ENCODE assay signal across 12 cellular contexts in the genomic region with DNA sequence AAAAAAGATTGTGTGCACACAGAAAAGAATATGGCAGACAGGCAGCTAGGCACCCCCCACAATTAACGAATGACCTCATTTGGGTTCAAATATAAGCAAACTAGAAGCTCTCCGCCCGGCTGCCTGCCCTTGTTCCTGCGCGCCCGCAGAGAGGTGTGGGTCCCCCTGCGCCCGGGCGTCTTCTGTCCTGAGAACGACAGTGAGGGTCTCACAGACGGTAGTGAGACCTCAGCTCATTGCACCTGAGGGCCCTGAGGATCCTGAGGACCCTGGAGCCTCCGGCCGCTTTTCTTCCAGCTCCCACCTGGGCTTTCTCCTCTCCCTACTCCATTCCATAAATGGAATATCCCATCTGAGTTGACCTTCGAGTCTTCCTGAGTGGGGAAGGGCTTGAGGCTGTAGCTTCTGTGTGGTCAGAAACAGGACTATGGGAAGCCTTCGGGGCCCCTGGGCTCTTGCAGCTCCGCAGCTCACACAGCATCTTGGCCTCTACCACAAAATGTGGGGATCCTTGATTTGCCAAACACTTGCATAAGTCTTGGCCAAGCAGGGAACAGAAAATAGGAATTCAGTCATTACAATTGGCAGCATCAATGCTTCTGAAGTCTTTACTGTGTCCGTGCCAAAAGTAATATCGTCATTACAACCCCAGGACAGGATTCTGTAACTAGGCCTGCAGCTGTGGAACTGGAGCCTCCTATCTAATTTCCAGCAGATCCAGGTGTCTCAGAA. TPM values are rescaled to one million over a fixed set of nuclear protein-coding genes. Genes with fewer than 3 reads are reported as not detected.
A peak's percentile ranks its signal among the peaks of the same experiment; 100 is the strongest.
DNase-seq lines count a peak whose midpoint lies in the region; ATAC-seq and TF ChIP-seq lines count a peak whose summit lies in the region.
"Had no signal": no experiment of that assay in that cellular context is flagged by ENCODE, and none has a peak within 500 bp of the region (broad histone marks: within the 10 kb centered on the region; RNA-seq: fewer than 3 reads in every experiment).

No MANE protein-coding gene starts in this region.

- no peak overlapping the region for H3T11ph ChIP-seq in H9 (ENCODE audit: low read length)

- H3K27me3 ChIP-seq in H9 (ENCODE audit: insufficient read depth, low read length) (no peaks in the 10 kb centered on the region), psoas muscle (ENCODE audit: insufficient read depth in 3 of 3, low read length in 2 of 3) (no peaks in the 10 kb centered on the region)
- H3K27me3 ChIP-seq: colonic mucosa, esophagus muscularis mucosa had no signal

- no peak overlapping the region for H2BK120ac ChIP-seq in H9 (ENCODE audit: low read depth, low read length, poor library complexity, severe bottlenecking)

- H3K4me3 ChIP-seq in psoas muscle (no peak overlapping the region), lower leg skin (ENCODE audit: low read depth, poor library complexity, severe bottlenecking) (no peak overlapping the region)
- H3K4me3 ChIP-seq: colonic mucosa, esophagus muscularis mucosa, HAP-1 had no signal

- H3K9ac ChIP-seq in H9 (ENCODE audit: extremely low read depth, insufficient read length, low read length) = no peak overlapping the region

- no peak overlapping the region for H2BK20ac ChIP-seq in H9 (ENCODE audit: low read depth, low read length, poor library complexity, severe bottlenecking)

- H2AFZ ChIP-seq in H9 (ENCODE audit: low read length) = no peak overlapping the region

- no peak overlapping the region for H3K23ac ChIP-seq in H9 (ENCODE audit: insufficient read length, low read depth, low read length)

- no peak overlapping the region for H4K91ac ChIP-seq in H9 (ENCODE audit: insufficient read length, low read depth, low read length)

- H3K4ac ChIP-seq in H9 (ENCODE audit: low read depth, low read length) = no peak overlapping the region

- H2BK12ac ChIP-seq in H9 (ENCODE audit: insufficient read length, low read depth, low read length) = no peak overlapping the region

- no peaks in the 10 kb centered on the region for H4K20me1 ChIP-seq in H9 (ENCODE audit: control insufficient read depth, insufficient read depth, insufficient read length)

- no peaks in the 10 kb centered on the region for H3K23me2 ChIP-seq in H9 (ENCODE audit: insufficient read length, low read depth, low read length, poor library complexity, severe bottlenecking)

- H3K36me3 ChIP-seq in psoas muscle (ENCODE audit: insufficient read depth in 1 of 2, low read depth in 1 of 2) = no peaks in the 10 kb centered on the region
- H3K36me3 ChIP-seq: colonic mucosa, HAP-1 had no signal

- H4K5ac ChIP-seq in H9 (ENCODE audit: insufficient read length, low read depth, low read length) = no peak overlapping the region

- no peak overlapping the region for H3K56ac ChIP-seq in H9 (ENCODE audit: insufficient read length, low read depth, low read length)

- peak; percentile 18 for DNase-seq in H9
- DNase-seq in chondrocyte (ENCODE audit: low spot score) = peak; percentile 75
- no peak for DNase-seq in left ventricle myocardium superior
- DNase-seq in psoas muscle = peak in 1 of 2 donors; percentile 59
- no peak for DNase-seq in RPMI8226
- DNase-seq in lower leg skin (ENCODE audit: low spot score in 2 of 2) = no peak
- DNase-seq: CD4-positive, alpha-beta memory T cell had no signal

- no peak overlapping the region for H4K8ac ChIP-seq in H9 (replicated peaks; ENCODE audit: insufficient read length, low read depth, low read length)

- H3K18ac ChIP-seq in H9 (ENCODE audit: insufficient read length, low read depth, low read length) = no peak overlapping the region

- no peak overlapping the region for H2AK5ac ChIP-seq in H9 (ENCODE audit: insufficient read length, low read length)

- TF ChIP-seq CTCF in H9 (conservative IDR thresholded peaks at IDR 0.05) (no peak), chondrocyte (IDR thresholded peaks at IDR 0.05) (no peak), psoas muscle (IDR thresholded peaks at IDR 0.05) (no peak), lower leg skin (IDR thresholded peaks at IDR 0.05) (no peak)

- no peaks in the 10 kb centered on the region for H3K79me1 ChIP-seq in H9 (ENCODE audit: insufficient read depth, low read depth, low read length, poor library complexity, severe bottlenecking)

- no peak overlapping the region for H3K14ac ChIP-seq in H9 (ENCODE audit: insufficient read depth, low read length)

- ATAC-seq in left ventricle myocardium superior (peak; percentile 80), psoas muscle (peak; percentile 32 to 76 (median 64)), HG03342 (IDR thresholded peaks at IDR 0.05; ENCODE audit: unreplicated experiment) (no peak), GM21367 (IDR thresholded peaks at IDR 0.05; ENCODE audit: unreplicated experiment) (no peak)

- no CpG with 5 or more reads among the region's 18 CpGs for WGBS in H9 (ENCODE audit: extremely low coverage, insufficient read length, low lambda C conversion rate)
- WGBS in psoas muscle, 3 donors = 68 to 77% (median 74%) methylated on average over 18 of the region's 18 CpGs
- 67 to 72% methylated on average over 18 of the region's 18 CpGs for WGBS in lower leg skin, 2 donors

- H3K4me1 ChIP-seq in H9 (ENCODE audit: insufficient read depth, low read length) (no peaks in the 10 kb centered on the region), psoas muscle (no peaks in the 10 kb centered on the region)
- H3K4me1 ChIP-seq: colonic mucosa, HAP-1 had no signal

- intact Hi-C loops in left ventricle myocardium superior (cut with micrococcal nuclease) (no loop called here), psoas muscle (cut with DNase I) (no loop called here), lower leg skin (cut with DNase I; ENCODE audit: low total_unique reads) (no loop called here)

- H3K27me3 Mint-ChIP-seq in H9 (ENCODE audit: low read depth) (no peaks in the 10 kb centered on the region), chondrocyte (ENCODE audit: low read depth) (peaks cover 19% of the 10 kb centered on the region)

- H3K4me3 Mint-ChIP-seq in H9 (no peak overlapping the region), chondrocyte (ENCODE audit: unreplicated experiment) (no peak overlapping the region)
- H3K4me3 Mint-ChIP-seq: CD4-positive, alpha-beta memory T cell had no signal

- H3K36me3 Mint-ChIP-seq in H9 (ENCODE audit: insufficient read depth in 1 of 3, low read depth in 3 of 3) = peaks cover 0 to 2% (median 0%) of the 10 kb centered on the region in 3 experiments; a peak in 1 of 7 replicates
- H3K36me3 Mint-ChIP-seq in chondrocyte (ENCODE audit: low read depth) = no peaks in the 10 kb centered on the region
- H3K36me3 Mint-ChIP-seq: CD4-positive, alpha-beta memory T cell had no signal

- H2BK15ac ChIP-seq in H9 (ENCODE audit: low read depth, low read length) = no peak overlapping the region

- H2BK5ac ChIP-seq in H9 (ENCODE audit: insufficient read length, low read length) = no peak overlapping the region

- H3K79me2 ChIP-seq in H9 (ENCODE audit: insufficient read depth, low read length) = no peaks in the 10 kb centered on the region

- no peak overlapping the region for H3K4me2 ChIP-seq in H9 (ENCODE audit: insufficient read depth, insufficient read length, low read length)

- H3K4me1 Mint-ChIP-seq in H9 (no peaks in the 10 kb centered on the region; a peak in 1 of 4 replicates), chondrocyte (ENCODE audit: low read depth) (no peaks in the 10 kb centered on the region)
- H3K4me1 Mint-ChIP-seq: CD4-positive, alpha-beta memory T cell had no signal

- H3K27ac ChIP-seq in H9 (ENCODE audit: insufficient read length, low read depth, low read length) (no peak overlapping the region), psoas muscle (no peak overlapping the region)
- H3K27ac ChIP-seq: colonic mucosa, esophagus muscularis mucosa had no signal

- H3K9me3 Mint-ChIP-seq in H9 = no peaks in the 10 kb centered on the region
- no peaks in the 10 kb centered on the region for H3K9me3 Mint-ChIP-seq in chondrocyte (ENCODE audit: low read depth)
- H3K9me3 Mint-ChIP-seq: CD4-positive, alpha-beta memory T cell had no signal

- no peak overlapping the region for H3K27ac Mint-ChIP-seq in H9
- H3K27ac Mint-ChIP-seq in chondrocyte (ENCODE audit: unreplicated experiment) = no peak overlapping the region
- H3K27ac Mint-ChIP-seq: CD4-positive, alpha-beta memory T cell had no signal

- TF ChIP-seq POLR2A in lower leg skin (IDR thresholded peaks at IDR 0.05) = no peak

- H3K9me3 ChIP-seq in H9 (ENCODE audit: control insufficient read depth, low read depth, low read length) (no peaks in the 10 kb centered on the region), psoas muscle (no peaks in the 10 kb centered on the region)
- H3K9me3 ChIP-seq: colonic mucosa, esophagus muscularis mucosa, HAP-1 had no signal

RNA-seq across cellular contexts. Expression of a gene that starts 43.8 kb away (rescaled TPM):
- 0.50 and 0.55 TPM in 2 replicates for total RNA-seq in H9 (2021)
- 0.67 to 1.6 TPM (median 0.69 TPM) in 3 replicates for total RNA-seq in chondrocyte
- 2.0 TPM for total RNA-seq in left ventricle myocardium superior
- 1 to 10 TPM in 1 of 4 donors, under 1 TPM in 3; 0.49 to 1.7 (median 0.54) TPM for total RNA-seq in psoas muscle
- under 1 TPM; 0.12 to 0.86 (median 0.37) TPM for polyA plus RNA-seq in psoas muscle
- 1 to 10 TPM in 1 of 4 donors, under 1 TPM in 3; 0.32 to 1.1 (median 0.51) TPM for total RNA-seq in lower leg skin

Comparison
In these comparisons a context has a peak if more than half of its experiments do, and no peak if none do; other contexts are left out.
1. DNase-seq: peak in H9 (single experiment) and chondrocyte (single experiment); none in left ventricle myocardium superior (single experiment), RPMI8226 (single experiment) and lower leg skin (0 of 2).
2. ATAC-seq: peak in left ventricle myocardium superior (single experiment) and psoas muscle (4 of 4); none in HG03342 (single experiment) and GM21367 (single experiment).